Comparison of ENCODE assay signal across 15 cellular contexts in genomic region chr3:138842483-138843188, GRCh38. TPM values are rescaled to one million over a fixed set of nuclear protein-coding genes. Genes with fewer than 3 reads are reported as not detected.
DNase-seq lines count a peak whose midpoint lies in the region; ATAC-seq and TF ChIP-seq lines count a peak whose summit lies in the region.
"Had no signal": no experiment of that assay in that cellular context is flagged by ENCODE, and none has a peak within 500 bp of the region (broad histone marks: within the 10 kb centered on the region; RNA-seq: fewer than 3 reads in every experiment).

No MANE protein-coding gene starts in this region.

- H3K4me3 ChIP-seq in HUES64 (ENCODE audit: low read length) (no peak overlapping the region), gastrocnemius medialis (no peak overlapping the region)
- H3K4me3 ChIP-seq: thoracic aorta had no signal

- no peaks in the 10 kb centered on the region for H3K4me1 Mint-ChIP-seq in activated naive CD8-positive, alpha-beta T cell treated with anti-CD3 and anti-CD28 coated beads for 36 hours
- H3K4me1 Mint-ChIP-seq in activated T-helper 17 cell treated with anti-CD3 and anti-CD28 coated beads, Interleukin-2, amount 50 U/mL, for 72 hours = no peaks in the 10 kb centered on the region

- WGBS in HUES64 = 83% methylated on average over 5 of the region's 5 CpGs

- H3K4me3 Mint-ChIP-seq in activated naive CD8-positive, alpha-beta T cell treated with anti-CD3 and anti-CD28 coated beads for 36 hours = no peak overlapping the region
- no peak overlapping the region for H3K4me3 Mint-ChIP-seq in activated T-helper 17 cell treated with anti-CD3 and anti-CD28 coated beads, Interleukin-2, amount 50 U/mL, for 72 hours
- H3K4me3 Mint-ChIP-seq: natural killer cell treated with Interleukin-12 subunit alpha and Interleukin-12 subunit beta and Interleukin-15 and Interleukin-18, amount 100 ng/mL, for 72 hours had no signal

- no peaks in the 10 kb centered on the region for H3K9me3 Mint-ChIP-seq in activated naive CD8-positive, alpha-beta T cell treated with anti-CD3 and anti-CD28 coated beads for 36 hours
- H3K9me3 Mint-ChIP-seq in activated T-helper 17 cell treated with anti-CD3 and anti-CD28 coated beads, Interleukin-2, amount 50 U/mL, for 72 hours = no peaks in the 10 kb centered on the region
- H3K9me3 Mint-ChIP-seq: activated T-helper 2 cell treated with anti-CD3 and anti-CD28 coated beads, Interferon-gamma antibody, Interleukin-2, Interleukin-4, amounts not matched to agents 10 μg/mL and 5 μg/mL and 100 μg/mL, durations not matched to agents 14 hours and 24 hours and 36 hours; natural killer cell treated with Interleukin-12 subunit alpha and Interleukin-12 subunit beta and Interleukin-15 and Interleukin-18, amount 100 ng/mL, for 72 hours had no signal

- H3K27me3 Mint-ChIP-seq in activated naive CD8-positive, alpha-beta T cell treated with anti-CD3 and anti-CD28 coated beads for 36 hours = no peaks in the 10 kb centered on the region
- no peaks in the 10 kb centered on the region for H3K27me3 Mint-ChIP-seq in activated T-helper 17 cell treated with anti-CD3 and anti-CD28 coated beads, Interleukin-2, amount 50 U/mL, for 72 hours
- H3K27me3 Mint-ChIP-seq: natural killer cell treated with Interleukin-12 subunit alpha and Interleukin-12 subunit beta and Interleukin-15 and Interleukin-18, amount 100 ng/mL, for 72 hours had no signal

- H3K9ac ChIP-seq in HUES64 (ENCODE audit: low read depth, low read length) = no peak overlapping the region

- peak; percentile 71 for ATAC-seq in GM21717 (IDR thresholded peaks at IDR 0.05; ENCODE audit: unreplicated experiment)
- no peak for ATAC-seq in activated T-helper 17 cell treated with anti-CD3 and anti-CD28 coated beads, Interleukin-2, amount 50 U/mL, for 72 hours (replicated peaks)
- no peak for ATAC-seq in gastrocnemius medialis
- ATAC-seq: natural killer cell treated with Interleukin-12 subunit alpha and Interleukin-12 subunit beta and Interleukin-15 and Interleukin-18, amount 100 ng/mL, for 72 hours had no signal

- H3K36me3 Mint-ChIP-seq in activated naive CD8-positive, alpha-beta T cell treated with anti-CD3 and anti-CD28 coated beads for 36 hours = no peaks in the 10 kb centered on the region
- H3K36me3 Mint-ChIP-seq in activated T-helper 17 cell treated with anti-CD3 and anti-CD28 coated beads, Interleukin-2, amount 50 U/mL, for 72 hours (ENCODE audit: low read depth) = no peaks in the 10 kb centered on the region
- H3K36me3 Mint-ChIP-seq: natural killer cell treated with Interleukin-12 subunit alpha and Interleukin-12 subunit beta and Interleukin-15 and Interleukin-18, amount 100 ng/mL, for 72 hours had no signal

- DNase-seq in GM13977 (ENCODE audit: low spot score) (peak; percentile 53), globus pallidus (ENCODE audit: low spot score) (peak; percentile 30), gastrocnemius medialis (no peak)
- no peak for DNase-seq in activated naive CD8-positive, alpha-beta T cell treated with anti-CD3 and anti-CD28 coated beads for 36 hours
- no peak for DNase-seq in stimulated activated CD4-positive, alpha-beta T cell treated with anti-CD3 and anti-CD28 coated beads, Interleukin-2, amount 100 ng/mL, for 48 hours
- DNase-seq: hypothalamus; IMR-90; NCI-H774; stimulated activated CD4-positive, alpha-beta T cell treated with anti-CD3 and anti-CD28 coated beads, Interleukin-4, amount 100 ng/mL, for 24 hours had no signal

- in situ Hi-C loops in GM13977 (cut with MboI; ENCODE audit: low pct_unique_long_range_greater_than_20kb, low sequenced_read_pairs, unreplicated experiment) = no loop called here
- in situ Hi-C loops in gastrocnemius medialis (cut with MboI; ENCODE audit: low sequenced_read_pairs in 4 of 4) = no loop called here

- TF ChIP-seq CTCF in GM13977 (IDR thresholded peaks at IDR 0.05; ENCODE audit: extremely low read depth, insufficient read depth, missing control alignments) (no peak), gastrocnemius medialis (IDR thresholded peaks at IDR 0.05 in 4 of 5, conservative IDR thresholded peaks at IDR 0.05 in 1 of 5) (no peak)

- H3K27ac Mint-ChIP-seq in activated naive CD8-positive, alpha-beta T cell treated with anti-CD3 and anti-CD28 coated beads for 36 hours = no peak overlapping the region
- H3K27ac Mint-ChIP-seq in activated T-helper 17 cell treated with anti-CD3 and anti-CD28 coated beads, Interleukin-2, amount 50 U/mL, for 72 hours = no peak overlapping the region
- H3K27ac Mint-ChIP-seq: activated T-helper 2 cell treated with anti-CD3 and anti-CD28 coated beads, Interferon-gamma antibody, Interleukin-2, Interleukin-4, amounts not matched to agents 10 μg/mL and 5 μg/mL and 100 μg/mL, durations not matched to agents 14 hours and 24 hours and 36 hours; natural killer cell treated with Interleukin-12 subunit alpha and Interleukin-12 subunit beta and Interleukin-15 and Interleukin-18, amount 100 ng/mL, for 72 hours had no signal

- H3K27me3 ChIP-seq in HUES64 (ENCODE audit: insufficient read depth, low read length) (no peaks in the 10 kb centered on the region), gastrocnemius medialis (no peaks in the 10 kb centered on the region)

- intact Hi-C loops in gastrocnemius medialis (cut with DNase I; ENCODE audit: low total_unique reads) = no loop called here

- H3K9me3 ChIP-seq in HUES64 (ENCODE audit: insufficient read depth, low read depth, low read length) = no peaks in the 10 kb centered on the region
- H3K9me3 ChIP-seq in gastrocnemius medialis = no peaks in the 10 kb centered on the region
- H3K9me3 ChIP-seq: thoracic aorta had no signal

- H3K27ac ChIP-seq in HUES64 (ENCODE audit: low read depth, low read length) = peak overlapping the region; percentile 7; the same call in 1 of the 2 replicates
- H3K27ac ChIP-seq in gastrocnemius medialis = no peak overlapping the region
- H3K27ac ChIP-seq: thoracic aorta had no signal

- TF ChIP-seq POLR2A in gastrocnemius medialis (IDR thresholded peaks at IDR 0.05) = no peak

- H3K4me1 ChIP-seq in HUES64 (ENCODE audit: insufficient read depth, low read length) (peaks cover 29% of the 10 kb centered on the region), gastrocnemius medialis (no peaks in the 10 kb centered on the region)

- H3K36me3 ChIP-seq in HUES64 (ENCODE audit: insufficient read depth, low read length) (no peaks in the 10 kb centered on the region), gastrocnemius medialis (no peaks in the 10 kb centered on the region)
- H3K36me3 ChIP-seq: thoracic aorta had no signal

RNA-seq across cellular contexts. Expression of gene PIK3CB, which starts 7.9 kb away (rescaled TPM):
- 18.1 TPM for polyA plus RNA-seq in HUES64 (2013, experiment 1 of 2)
- polyA plus RNA-seq in HUES64 (2013, experiment 2 of 2) = 24.6 TPM
- total RNA-seq in activated naive CD8-positive, alpha-beta T cell treated with anti-CD3 and anti-CD28 coated beads for 36 hours = 10 to 100 TPM; 17.4 to 20.5 TPM
- 10 to 100 TPM; 17.2 to 20.3 TPM for total RNA-seq in activated T-helper 17 cell treated with anti-CD3 and anti-CD28 coated beads, Interleukin-2, amount 50 U/mL, for 72 hours
- total RNA-seq in gastrocnemius medialis = 10 to 100 TPM; 24.9 to 94.7 (median 36.8) TPM

Comparison
In these comparisons a context has a peak if more than half of its experiments do, and no peak if none do; other contexts are left out.
1. DNase-seq: peak in GM13977 (single experiment) and globus pallidus (single experiment); none in activated naive CD8-positive, alpha-beta T cell treated with anti-CD3 and anti-CD28 coated beads for 36 hours (single experiment), gastrocnemius medialis (0 of 2) and stimulated activated CD4-positive, alpha-beta T cell treated with anti-CD3 and anti-CD28 coated beads, Interleukin-2, amount 100 ng/mL, for 48 hours (0 of 2).